ENCODE assay signal across 1 cellular context in the genomic region with DNA sequence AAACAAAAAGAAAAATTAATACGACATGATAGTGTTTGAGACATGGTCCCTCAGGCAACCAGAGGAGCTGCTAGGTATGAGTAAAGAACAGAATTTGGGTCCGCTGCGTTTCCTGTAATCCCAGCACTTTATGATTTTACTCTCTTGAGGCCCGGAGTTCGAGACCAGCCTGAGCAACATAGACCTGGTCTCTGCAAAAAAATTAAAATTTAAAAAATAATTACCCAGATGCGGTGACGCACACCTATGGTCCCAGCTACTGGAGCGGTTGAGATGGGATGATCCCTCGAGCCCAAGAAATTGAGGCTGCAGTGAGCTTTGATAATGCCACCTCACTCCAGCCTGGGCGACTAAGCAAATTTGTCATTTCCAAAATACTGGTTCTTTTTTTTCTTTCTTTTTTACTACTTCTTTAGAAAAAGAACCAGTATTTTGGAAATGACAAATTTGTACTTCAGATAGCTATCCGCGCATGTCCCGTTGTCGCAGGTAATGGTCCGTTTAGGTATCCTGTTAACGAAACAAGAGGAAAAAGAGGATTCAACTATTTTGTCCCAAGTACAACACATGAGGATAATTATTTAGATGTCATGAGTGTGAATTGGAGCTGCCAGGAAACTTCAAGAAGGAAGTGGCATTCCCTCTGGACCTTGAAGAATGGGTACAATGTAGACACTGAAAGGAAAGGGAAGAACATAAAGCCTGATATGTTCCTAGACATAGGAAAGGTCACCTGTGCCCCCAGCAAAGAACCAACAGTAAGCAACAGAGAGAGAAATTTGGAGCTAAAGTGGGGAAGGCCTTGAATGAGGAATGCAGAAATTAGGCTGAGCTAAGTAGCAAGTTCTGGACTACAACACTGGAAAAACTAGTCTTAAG.
A peak's percentile ranks its signal among the peaks of the same experiment; 100 is the strongest.
TF ChIP-seq lines count a peak whose summit lies in the region.

No MANE protein-coding gene starts in this region.

TF ChIP-seq in GM12878, 131 proteins besides CTCF, POLR2A, EP300 and RAD21 (continues in another document):
- TF ChIP-seq MXI1 (IDR thresholded peaks at IDR 0.05; ENCODE audit: low read depth, low read length) (no peak), CUX1 (IDR thresholded peaks at IDR 0.05; ENCODE audit: insufficient replicate concordance, low read depth, low read length) (no peak), NFYA (IDR thresholded peaks at IDR 0.05; ENCODE audit: borderline replicate concordance, low read depth, low read length) (no peak), ZNF24 (IDR thresholded peaks at IDR 0.05) (0 out of 2 replicates have a peak, but pooled peaks have one; percentile 3), YY1 (IDR thresholded peaks at IDR 0.05; ENCODE audit: low read depth, low read length) (no peak), CEBPB (IDR thresholded peaks at IDR 0.05; ENCODE audit: borderline replicate concordance in 1 of 2, low read depth in 2 of 2, low read length in 2 of 2) (no peak), PML (IDR thresholded peaks at IDR 0.05; ENCODE audit: low read length) (no peak), MTA3 (IDR thresholded peaks at IDR 0.05; ENCODE audit: borderline replicate concordance, low read length) (no peak), SKIL (IDR thresholded peaks at IDR 0.05; ENCODE audit: low read depth, poor library complexity, severe bottlenecking) (no peak), FOXM1 (IDR thresholded peaks at IDR 0.05; ENCODE audit: low read depth, low read length) (no peak), SMAD5 (IDR thresholded peaks at IDR 0.05; ENCODE audit: low read depth) (no peak), ATF7 (IDR thresholded peaks at IDR 0.05; ENCODE audit: low read depth) (no peak; the same call in 1 of the 2 replicates), E2F4 (IDR thresholded peaks at IDR 0.05; ENCODE audit: low read depth, low read length) (no peak), TARDBP (IDR thresholded peaks at IDR 0.05; ENCODE audit: borderline replicate concordance) (no peak), NFIC (IDR thresholded peaks at IDR 0.05; ENCODE audit: low read depth, low read length) (peak; percentile 49; the same call in 1 of the 2 replicates), ZNF217 (IDR thresholded peaks at IDR 0.05) (peak; percentile 71; the same call in 1 of the 2 replicates), CHD2 (IDR thresholded peaks at IDR 0.05; ENCODE audit: borderline replicate concordance, low read depth, low read length) (no peak), TBL1XR1 (IDR thresholded peaks at IDR 0.05; ENCODE audit: low read depth, low read length) (no peak), IRF5 (IDR thresholded peaks at IDR 0.05; ENCODE audit: borderline replicate concordance) (no peak), ZNF384 (IDR thresholded peaks at IDR 0.05; ENCODE audit: borderline replicate concordance, low read depth, low read length) (no peak), ZNF274 (IDR thresholded peaks at IDR 0.05; ENCODE audit: insufficient read depth, insufficient read length) (no peak), MEF2B (IDR thresholded peaks at IDR 0.05; ENCODE audit: partially characterized antibody, poor library complexity, severe bottlenecking) (no peak), EZH2 (IDR thresholded peaks at IDR 0.05; ENCODE audit: borderline replicate concordance, control insufficient read depth, low read depth, low read length) (no peak), HCFC1 (IDR thresholded peaks at IDR 0.05; ENCODE audit: low read length) (no peak), SREBF1 (IDR thresholded peaks at IDR 0.05; ENCODE audit: low read length) (no peak)
- TF ChIP-seq, protein P1, sequence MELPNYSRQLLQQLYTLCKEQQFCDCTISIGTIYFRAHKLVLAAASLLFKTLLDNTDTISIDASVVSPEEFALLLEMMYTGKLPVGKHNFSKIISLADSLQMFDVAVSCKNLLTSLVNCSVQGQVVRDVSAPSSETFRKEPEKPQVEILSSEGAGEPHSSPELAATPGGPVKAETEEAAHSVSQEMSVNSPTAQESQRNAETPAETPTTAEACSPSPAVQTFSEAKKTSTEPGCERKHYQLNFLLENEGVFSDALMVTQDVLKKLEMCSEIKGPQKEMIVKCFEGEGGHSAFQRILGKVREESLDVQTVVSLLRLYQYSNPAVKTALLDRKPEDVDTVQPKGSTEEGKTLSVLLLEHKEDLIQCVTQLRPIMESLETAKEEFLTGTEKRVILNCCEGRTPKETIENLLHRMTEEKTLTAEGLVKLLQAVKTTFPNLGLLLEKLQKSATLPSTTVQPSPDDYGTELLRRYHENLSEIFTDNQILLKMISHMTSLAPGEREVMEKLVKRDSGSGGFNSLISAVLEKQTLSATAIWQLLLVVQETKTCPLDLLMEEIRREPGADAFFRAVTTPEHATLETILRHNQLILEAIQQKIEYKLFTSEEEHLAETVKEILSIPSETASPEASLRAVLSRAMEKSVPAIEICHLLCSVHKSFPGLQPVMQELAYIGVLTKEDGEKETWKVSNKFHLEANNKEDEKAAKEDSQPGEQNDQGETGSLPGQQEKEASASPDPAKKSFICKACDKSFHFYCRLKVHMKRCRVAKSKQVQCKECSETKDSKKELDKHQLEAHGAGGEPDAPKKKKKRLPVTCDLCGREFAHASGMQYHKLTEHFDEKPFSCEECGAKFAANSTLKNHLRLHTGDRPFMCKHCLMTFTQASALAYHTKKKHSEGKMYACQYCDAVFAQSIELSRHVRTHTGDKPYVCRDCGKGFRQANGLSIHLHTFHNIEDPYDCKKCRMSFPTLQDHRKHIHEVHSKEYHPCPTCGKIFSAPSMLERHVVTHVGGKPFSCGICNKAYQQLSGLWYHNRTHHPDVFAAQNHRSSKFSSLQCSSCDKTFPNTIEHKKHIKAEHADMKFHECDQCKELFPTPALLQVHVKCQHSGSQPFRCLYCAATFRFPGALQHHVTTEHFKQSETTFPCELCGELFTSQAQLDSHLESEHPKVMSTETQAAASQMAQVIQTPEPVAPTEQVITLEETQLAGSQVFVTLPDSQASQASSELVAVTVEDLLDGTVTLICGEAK (IDR thresholded peaks at IDR 0.05; ENCODE audit: borderline replicate concordance): peak; percentile 57; the same call in 1 of the 2 replicates
- TF ChIP-seq, protein P2, sequence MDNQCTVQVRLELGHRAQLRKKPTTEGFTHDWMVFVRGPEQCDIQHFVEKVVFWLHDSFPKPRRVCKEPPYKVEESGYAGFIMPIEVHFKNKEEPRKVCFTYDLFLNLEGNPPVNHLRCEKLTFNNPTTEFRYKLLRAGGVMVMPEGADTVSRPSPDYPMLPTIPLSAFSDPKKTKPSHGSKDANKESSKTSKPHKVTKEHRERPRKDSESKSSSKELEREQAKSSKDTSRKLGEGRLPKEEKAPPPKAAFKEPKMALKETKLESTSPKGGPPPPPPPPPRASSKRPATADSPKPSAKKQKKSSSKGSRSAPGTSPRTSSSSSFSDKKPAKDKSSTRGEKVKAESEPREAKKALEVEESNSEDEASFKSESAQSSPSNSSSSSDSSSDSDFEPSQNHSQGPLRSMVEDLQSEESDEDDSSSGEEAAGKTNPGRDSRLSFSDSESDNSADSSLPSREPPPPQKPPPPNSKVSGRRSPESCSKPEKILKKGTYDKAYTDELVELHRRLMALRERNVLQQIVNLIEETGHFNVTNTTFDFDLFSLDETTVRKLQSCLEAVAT (IDR thresholded peaks at IDR 0.05): peak; percentile 0; the same call in 1 of the 2 replicates
- TF ChIP-seq, protein P3, sequence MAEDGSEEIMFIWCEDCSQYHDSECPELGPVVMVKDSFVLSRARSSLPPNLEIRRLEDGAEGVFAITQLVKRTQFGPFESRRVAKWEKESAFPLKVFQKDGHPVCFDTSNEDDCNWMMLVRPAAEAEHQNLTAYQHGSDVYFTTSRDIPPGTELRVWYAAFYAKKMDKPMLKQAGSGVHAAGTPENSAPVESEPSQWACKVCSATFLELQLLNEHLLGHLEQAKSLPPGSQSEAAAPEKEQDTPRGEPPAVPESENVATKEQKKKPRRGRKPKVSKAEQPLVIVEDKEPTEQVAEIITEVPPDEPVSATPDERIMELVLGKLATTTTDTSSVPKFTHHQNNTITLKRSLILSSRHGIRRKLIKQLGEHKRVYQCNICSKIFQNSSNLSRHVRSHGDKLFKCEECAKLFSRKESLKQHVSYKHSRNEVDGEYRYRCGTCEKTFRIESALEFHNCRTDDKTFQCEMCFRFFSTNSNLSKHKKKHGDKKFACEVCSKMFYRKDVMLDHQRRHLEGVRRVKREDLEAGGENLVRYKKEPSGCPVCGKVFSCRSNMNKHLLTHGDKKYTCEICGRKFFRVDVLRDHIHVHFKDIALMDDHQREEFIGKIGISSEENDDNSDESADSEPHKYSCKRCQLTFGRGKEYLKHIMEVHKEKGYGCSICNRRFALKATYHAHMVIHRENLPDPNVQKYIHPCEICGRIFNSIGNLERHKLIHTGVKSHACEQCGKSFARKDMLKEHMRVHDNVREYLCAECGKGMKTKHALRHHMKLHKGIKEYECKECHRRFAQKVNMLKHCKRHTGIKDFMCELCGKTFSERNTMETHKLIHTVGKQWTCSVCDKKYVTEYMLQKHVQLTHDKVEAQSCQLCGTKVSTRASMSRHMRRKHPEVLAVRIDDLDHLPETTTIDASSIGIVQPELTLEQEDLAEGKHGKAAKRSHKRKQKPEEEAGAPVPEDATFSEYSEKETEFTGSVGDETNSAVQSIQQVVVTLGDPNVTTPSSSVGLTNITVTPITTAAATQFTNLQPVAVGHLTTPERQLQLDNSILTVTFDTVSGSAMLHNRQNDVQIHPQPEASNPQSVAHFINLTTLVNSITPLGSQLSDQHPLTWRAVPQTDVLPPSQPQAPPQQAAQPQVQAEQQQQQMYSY (CRISPR knock-in tag; IDR thresholded peaks at IDR 0.05): no peak
- TF ChIP-seq, protein P4, sequence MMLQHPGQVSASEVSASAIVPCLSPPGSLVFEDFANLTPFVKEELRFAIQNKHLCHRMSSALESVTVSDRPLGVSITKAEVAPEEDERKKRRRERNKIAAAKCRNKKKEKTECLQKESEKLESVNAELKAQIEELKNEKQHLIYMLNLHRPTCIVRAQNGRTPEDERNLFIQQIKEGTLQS (IDR thresholded peaks at IDR 0.05; ENCODE audit: borderline replicate concordance, extremely low read depth, low read depth, low read length): no peak
